In genomic region chr9:89153187-89153586, GRCh38 we compare ENCODE assay signal across 28 cellular contexts. TPM values are rescaled to one million over a fixed set of nuclear protein-coding genes. Genes with fewer than 3 reads are reported as not detected.
DNase-seq lines count a peak whose midpoint lies in the region; ATAC-seq and TF ChIP-seq lines count a peak whose summit lies in the region.
"Had no signal": no experiment of that assay in that cellular context is flagged by ENCODE, and none has a peak within 500 bp of the region (broad histone marks: within the 10 kb centered on the region; RNA-seq: fewer than 3 reads in every experiment).

No MANE protein-coding gene starts in this region.

- POLR2A ChIA-PET in IMR-90 (lab: Charles Lee; ENCODE audit: unreplicated experiment): no interaction called here

- H3K9ac ChIP-seq in IMR-90 (ENCODE audit: low read depth, low read length): peak overlapping the region; percentile 7; the same call in 1 of the 2 replicates

- H4K5ac ChIP-seq in IMR-90 (ENCODE audit: low read depth, low read length): peak overlapping the region; percentile 27

- H4K8ac ChIP-seq in IMR-90 (ENCODE audit: low read depth in 2 of 2, low read length in 2 of 2): peak overlapping the region; percentile 48 to 90

- H2AFZ ChIP-seq in IMR-90 (replicated peaks; ENCODE audit: low read length, poor library complexity) (peak overlapping the region; percentile 90), osteoblast (ENCODE audit: low read length) (peak overlapping the region; percentile 65)

- peak overlapping the region; percentile 99 for H2BK120ac ChIP-seq in IMR-90 (ENCODE audit: low read depth, low read length)

- H3K14ac ChIP-seq in IMR-90 (replicated peaks; ENCODE audit: low read depth, low read length): peak overlapping the region; percentile 93

- H3K9me1 ChIP-seq in IMR-90 (ENCODE audit: insufficient read depth, low read length): peaks cover 22% of the 10 kb centered on the region

- H4K91ac ChIP-seq in IMR-90 (ENCODE audit: insufficient read depth, low read depth, low read length): peak overlapping the region; percentile 86

- peak overlapping the region; percentile 98 for H2AK9ac ChIP-seq in IMR-90 (replicated peaks; ENCODE audit: low read depth, low read length, poor library complexity)

- H2BK5ac ChIP-seq in IMR-90 (ENCODE audit: low read depth, low read length, poor library complexity, severe bottlenecking): peak overlapping the region; percentile 99

- peak overlapping the region; percentile 92 for H2AK5ac ChIP-seq in IMR-90 (ENCODE audit: low read depth, low read length)

- no peaks in the 10 kb centered on the region for H3K36me3 Mint-ChIP-seq in activated CD4-positive, alpha-beta T cell treated with anti-CD3 and anti-CD28 coated beads, Interleukin-2, amount 10 ng/mL, durations not matched to agents 24 days and 14 days (ENCODE audit: low read depth)
- H3K36me3 Mint-ChIP-seq: stimulated activated naive B cell treated with anti-CD40 and anti-IgM and Interleukin-4, amounts not matched to agents 10 μg/mL and 1 μg/mL and 100 μg/mL, for 72 hours had no signal

- in situ Hi-C loops in IMR-90 (cut with MboI; ENCODE audit: low sequenced_read_pairs) (no loop called here), brain microvascular endothelial cell (cut with HindIII; ENCODE audit: low pct_ligation_motif_present, low sequenced_read_pairs) (no loop called here)

- H3K9me3 ChIP-seq in IMR-90 (ENCODE audit: control insufficient read depth, insufficient read depth, low read length): no peaks in the 10 kb centered on the region
- H3K9me3 ChIP-seq in osteoblast (ENCODE audit: low read depth, low read length): no peaks in the 10 kb centered on the region
- H3K9me3 ChIP-seq in tibial nerve: no peaks in the 10 kb centered on the region
- H3K9me3 ChIP-seq in tibial artery: no peaks in the 10 kb centered on the region
- H3K9me3 ChIP-seq: colonic mucosa, gastroesophageal sphincter, MG63, suprapubic skin, uterus had no signal

- dilution Hi-C loops in IMR-90 (cut with HindIII; ENCODE audit: low sequenced_read_pairs, unreplicated experiment): no loop called here

- no peaks in the 10 kb centered on the region for H3K9me3 Mint-ChIP-seq in activated CD4-positive, alpha-beta T cell treated with anti-CD3 and anti-CD28 coated beads, Interleukin-2, amount 10 ng/mL, durations not matched to agents 24 days and 14 days
- H3K9me3 Mint-ChIP-seq: H9; T-helper 1 cell treated with Interleukin-12 subunit alpha and Interleukin-12 subunit beta and Interleukin-4 antibody, amounts not matched to agents 30 μg/mL and 1 μg/mL, for 36 hours had no signal

- H3K4me1 Mint-ChIP-seq in activated CD4-positive, alpha-beta T cell treated with anti-CD3 and anti-CD28 coated beads, Interleukin-2, amount 10 ng/mL, durations not matched to agents 24 days and 14 days: peaks cover 15% of the 10 kb centered on the region
- H3K4me1 Mint-ChIP-seq: H9 had no signal

- H3K27ac Mint-ChIP-seq in activated CD4-positive, alpha-beta T cell treated with anti-CD3 and anti-CD28 coated beads, Interleukin-2, amount 10 ng/mL, durations not matched to agents 24 days and 14 days: no peak overlapping the region
- H3K27ac Mint-ChIP-seq: H9; progenitor cell of endocrine pancreas; T-helper 1 cell treated with Interleukin-12 subunit alpha and Interleukin-12 subunit beta and Interleukin-4 antibody, amounts not matched to agents 30 μg/mL and 1 μg/mL, for 36 hours had no signal

- no peak for TF ChIP-seq POLR2A in IMR-90 (IDR thresholded peaks at IDR 0.05; ENCODE audit: low read depth, low read length)
- TF ChIP-seq POLR2A in tibial nerve (IDR thresholded peaks at IDR 0.05): no peak

- H3K4me1 ChIP-seq in IMR-90 (ENCODE audit: control insufficient read depth, insufficient read depth, low read length) (peaks cover 19% of the 10 kb centered on the region), osteoblast (ENCODE audit: insufficient read depth, low read length) (peaks cover 24% of the 10 kb centered on the region), tibial nerve (no peaks in the 10 kb centered on the region), tibial artery (no peaks in the 10 kb centered on the region)
- H3K4me1 ChIP-seq: colonic mucosa, esophagus muscularis mucosa, gastroesophageal sphincter, suprapubic skin, uterus had no signal

- no peaks in the 10 kb centered on the region for H4K20me1 ChIP-seq in IMR-90 (ENCODE audit: insufficient read depth, low read length)
- H4K20me1 ChIP-seq in osteoblast (ENCODE audit: insufficient read depth, low read length): no peaks in the 10 kb centered on the region

- no TSS peak for BruUV-seq in IMR-90 (replicated peaks; lab: Mats Ljungman, UMichigan)

- H3K4me3 ChIP-seq in IMR-90 (ENCODE audit: insufficient read depth, low read depth, low read length): no peak overlapping the region
- no peak overlapping the region for H3K4me3 ChIP-seq in brain microvascular endothelial cell (ENCODE audit: low read depth, low read length)
- no peak overlapping the region for H3K4me3 ChIP-seq in osteoblast (ENCODE audit: insufficient read depth, low read length)
- no peak overlapping the region for H3K4me3 ChIP-seq in tibial nerve
- H3K4me3 ChIP-seq in tibial artery: no peak overlapping the region
- H3K4me3 ChIP-seq: cardiac muscle cell, colonic mucosa, esophagus muscularis mucosa, gastroesophageal sphincter, MG63, suprapubic skin, uterus had no signal

- peak overlapping the region; percentile 89; the same call in 2 of the 3 replicates for H2BK15ac ChIP-seq in IMR-90 (ENCODE audit: low read depth, low read length)

- H3K23ac ChIP-seq in IMR-90 (ENCODE audit: low read depth, low read length): peak overlapping the region; percentile 68

- H3K18ac ChIP-seq in IMR-90 (ENCODE audit: low read depth, low read length): peak overlapping the region; percentile 33

- H3K4me3 Mint-ChIP-seq in activated CD4-positive, alpha-beta T cell treated with anti-CD3 and anti-CD28 coated beads, Interleukin-2, amount 10 ng/mL, durations not matched to agents 24 days and 14 days: no peak overlapping the region
- H3K4me3 Mint-ChIP-seq: H9; stimulated activated naive B cell treated with anti-CD40 and anti-IgM and Interleukin-4, amounts not matched to agents 10 μg/mL and 1 μg/mL and 100 μg/mL, for 72 hours; T-helper 1 cell treated with Interleukin-12 subunit alpha and Interleukin-12 subunit beta and Interleukin-4 antibody, amounts not matched to agents 30 μg/mL and 1 μg/mL, for 36 hours had no signal

- no peak for TF ChIP-seq EP300 in tibial nerve (IDR thresholded peaks at IDR 0.05)

- CTCF ChIA-PET in IMR-90 (lab: Yijun Ruan, JAX): interaction anchor here (0.6 to 0.9 kb wide), 2 partner anchors 14 to 127 kb away, joined by 3 read pairs; no protein-coding TSS in a partner anchor

- H3K36me3 ChIP-seq in IMR-90 (ENCODE audit: control insufficient read depth, insufficient read depth, low read length): no peaks in the 10 kb centered on the region
- H3K36me3 ChIP-seq in brain microvascular endothelial cell (replicated peaks): no peaks in the 10 kb centered on the region
- no peaks in the 10 kb centered on the region for H3K36me3 ChIP-seq in osteoblast (ENCODE audit: insufficient read depth, low read length)
- no peaks in the 10 kb centered on the region for H3K36me3 ChIP-seq in tibial nerve
- H3K36me3 ChIP-seq in tibial artery: no peaks in the 10 kb centered on the region
- H3K36me3 ChIP-seq: cardiac muscle cell, colonic mucosa, esophagus muscularis mucosa, gastroesophageal sphincter, MG63, suprapubic skin, uterus had no signal

- H3K79me2 ChIP-seq in osteoblast (ENCODE audit: insufficient read depth, low read length): no peaks in the 10 kb centered on the region

- TF ChIP-seq RAD21 in IMR-90 (IDR thresholded peaks at IDR 0.05; ENCODE audit: low read length): no peak

- no peak; the same call in 1 of the 2 replicates for ATAC-seq in IMR-90 (ENCODE audit: low read depth)
- no peak for ATAC-seq in GM19324 (IDR thresholded peaks at IDR 0.05; ENCODE audit: low FRiP score, unreplicated experiment)
- ATAC-seq: gastroesophageal sphincter, left colon had no signal

- H3K27ac ChIP-seq in IMR-90 (ENCODE audit: insufficient read depth, low read length) (peak overlapping the region; percentile 67), brain microvascular endothelial cell (peak overlapping the region; percentile 97), osteoblast (ENCODE audit: low read depth, low read length) (peak overlapping the region; percentile 93), tibial nerve (no peak overlapping the region), tibial artery (no peak overlapping the region)
- H3K27ac ChIP-seq: cardiac muscle cell, colonic mucosa, esophagus muscularis mucosa, gastroesophageal sphincter, suprapubic skin, uterus had no signal

- H3K4ac ChIP-seq in IMR-90 (ENCODE audit: low read depth, low read length): peak overlapping the region; percentile 99

- TF ChIP-seq CTCF in IMR-90 (conservative IDR thresholded peaks at IDR 0.05; ENCODE audit: low read depth, low read length): no peak
- TF ChIP-seq CTCF in brain microvascular endothelial cell (IDR thresholded peaks at IDR 0.05; ENCODE audit: low read depth, low read length, missing control alignments): no peak
- TF ChIP-seq CTCF in osteoblast (IDR thresholded peaks at IDR 0.05; ENCODE audit: extremely low read depth, low read depth, low read length): no peak
- TF ChIP-seq CTCF in tibial nerve (IDR thresholded peaks at IDR 0.05): no peak
- TF ChIP-seq CTCF in tibial artery (IDR thresholded peaks at IDR 0.05): no peak

- DNase-seq in activated CD4-positive, alpha-beta T cell treated with anti-CD3 and anti-CD28 coated beads, Interleukin-2, amount 10 ng/mL, durations not matched to agents 24 days and 14 days: peak; percentile 27
- no peak for DNase-seq in activated CD4-positive, alpha-beta T cell treated with anti-CD3 and anti-CD28 coated beads, Interleukin-2, amount 50 U/mL, for 48 hours
- DNase-seq in IMR-90: no peak
- DNase-seq in brain microvascular endothelial cell: no peak
- DNase-seq in osteoblast (ENCODE audit: insufficient read length, low spot score, missing footprints): no peak
- DNase-seq in tibial nerve (ENCODE audit: low spot score in 2 of 2): no peak
- DNase-seq in tibial artery: no peak
- DNase-seq: 8988T; amygdala; colonic mucosa; H9; hippocampal formation; KBM-7; left colon; NCI-H2029 treated with DMSO at 0.1 percent for 48 hours; NCI-H345; RPMI8226; stimulated activated naive B cell treated with anti-CD40 and anti-IgM and Interleukin-4, amounts not matched to agents 10 μg/mL and 1 μg/mL and 100 μg/mL, for 72 hours; uterus had no signal

- WGBS in IMR-90 (ENCODE audit: extremely low coverage in 2 of 2, insufficient read length in 1 of 2), 2 experiments: 71% methylated on average over 3 of the region's 5 CpGs; no CpG with 5 or more reads in 1 of the 2 experiments
- 85 to 87% methylated on average over 5 of the region's 5 CpGs for WGBS in tibial nerve, 2 donors

- H2BK20ac ChIP-seq in IMR-90 (ENCODE audit: low read depth, low read length): peak overlapping the region; percentile 98

- no peaks in the 10 kb centered on the region for H3K27me3 ChIP-seq in IMR-90 (ENCODE audit: control insufficient read depth, insufficient read depth, low read length)
- no peaks in the 10 kb centered on the region for H3K27me3 ChIP-seq in brain microvascular endothelial cell (replicated peaks)
- no peaks in the 10 kb centered on the region for H3K27me3 ChIP-seq in osteoblast (ENCODE audit: insufficient read depth, low read length)
- H3K27me3 ChIP-seq in tibial nerve: no peaks in the 10 kb centered on the region
- H3K27me3 ChIP-seq in tibial artery: no peaks in the 10 kb centered on the region
- H3K27me3 ChIP-seq: cardiac muscle cell, colonic mucosa, esophagus muscularis mucosa, gastroesophageal sphincter, MG63, suprapubic skin, uterus had no signal

- H3K79me1 ChIP-seq in IMR-90 (ENCODE audit: low read depth in 1 of 2, low read length in 2 of 2): peaks cover 27 to 71% of the 10 kb centered on the region in 2 experiments

- peaks cover 48% of the 10 kb centered on the region for H3K27me3 Mint-ChIP-seq in activated CD4-positive, alpha-beta T cell treated with anti-CD3 and anti-CD28 coated beads, Interleukin-2, amount 10 ng/mL, durations not matched to agents 24 days and 14 days
- H3K27me3 Mint-ChIP-seq: progenitor cell of endocrine pancreas had no signal

- H3K4me2 ChIP-seq in IMR-90 (ENCODE audit: low read depth, low read length): peak overlapping the region; percentile 12
- H3K4me2 ChIP-seq in osteoblast (ENCODE audit: insufficient read depth, low read length): peak overlapping the region; percentile 36

- intact Hi-C loops in activated CD4-positive, alpha-beta T cell treated with anti-CD3 and anti-CD28 coated beads, Interleukin-2, amount 10 ng/mL, durations not matched to agents 24 days and 14 days (cut with micrococcal nuclease): no loop called here
- intact Hi-C loops in IMR-90 (cut with micrococcal nuclease): no loop called here
- intact Hi-C loops in tibial artery (cut with DNase I; ENCODE audit: low total_unique reads): no loop called here

- H3K56ac ChIP-seq in IMR-90 (ENCODE audit: extremely low read depth, insufficient read depth, low read length): peak overlapping the region; percentile 74

RNA-seq across cellular contexts. Expression of gene SHC3, which starts 25.4 kb away (rescaled TPM):
- total RNA-seq in activated CD4-positive, alpha-beta T cell treated with anti-CD3 and anti-CD28 coated beads, Interleukin-2, amount 10 ng/mL, durations not matched to agents 24 days and 14 days: not detected in 2 replicates
- total RNA-seq in IMR-90 (2012; rRNA removed) (13.3 and 13.9 TPM in 2 replicates), osteoblast (under 0.01 and 0.36 TPM in 2 replicates), tibial nerve (10 to 100 TPM in 1 of 4 donors, 1 to 10 TPM in 3; 1.1 to 11.4 (median 3.4) TPM)
- polyA plus RNA-seq in IMR-90 (2012; rRNA removed): 4.5 and 5.9 TPM in 2 replicates
- polyA plus RNA-seq in IMR-90 (2012; cell fraction: cytosol; rRNA removed): 2.0 and 2.7 TPM in 2 replicates
- 7.7 and 10.1 TPM in 2 replicates for polyA plus RNA-seq in IMR-90 (2012; cell fraction: nucleus; rRNA removed; ENCODE audit: low replicate concordance)
- total RNA-seq: G401 had no signal

Comparison
In these comparisons a context has a peak if more than half of its experiments do, and no peak if none do; other contexts are left out.
1. H3K27ac ChIP-seq: peak in IMR-90 (single experiment), brain microvascular endothelial cell (single experiment) and osteoblast (single experiment); none in tibial nerve (0 of 4) and tibial artery (0 of 2).